Comparison of ENCODE assay signal across 29 cellular contexts in the genomic region with DNA sequence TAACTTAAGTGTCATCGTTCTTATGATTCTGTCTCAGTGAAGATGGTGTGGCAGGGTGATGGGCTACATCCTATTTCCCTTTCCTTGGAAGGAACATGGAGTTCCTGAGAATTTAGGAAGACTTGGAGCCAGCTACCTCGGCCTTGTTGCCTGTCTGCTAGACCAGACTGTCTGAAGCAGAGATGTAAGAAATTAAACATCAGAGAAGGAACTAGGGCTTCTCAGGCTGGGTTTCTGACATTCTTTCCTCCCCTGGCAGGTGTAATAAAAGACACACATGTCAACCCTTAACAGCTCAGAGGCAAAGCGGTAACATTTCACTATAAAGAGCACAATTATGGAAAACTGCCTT. TPM values are rescaled to one million over a fixed set of nuclear protein-coding genes. Genes with fewer than 3 reads are reported as not detected.
DNase-seq lines count a peak whose midpoint lies in the region; ATAC-seq and TF ChIP-seq lines count a peak whose summit lies in the region.
"Had no signal": no experiment of that assay in that cellular context is flagged by ENCODE, and none has a peak within 500 bp of the region (broad histone marks: within the 10 kb centered on the region; RNA-seq: fewer than 3 reads in every experiment).

No MANE protein-coding gene starts in this region.

- peak overlapping the region; percentile 38 for H3K4me3 Mint-ChIP-seq in natural killer cell treated with Interleukin-12 subunit alpha and Interleukin-12 subunit beta and Interleukin-15 and Interleukin-18, amount 100 ng/mL, for 72 hours
- H3K4me3 Mint-ChIP-seq in natural killer cell (no peak overlapping the region), mesothelial cell of epicardium (no peak overlapping the region), H9 (no peak overlapping the region)
- H3K4me3 Mint-ChIP-seq: activated T-cell treated with anti-CD3 and anti-CD28 coated beads, Interleukin-2, amount 50 U/mL, for 24 hours; memory B cell; stimulated activated naive CD8-positive, alpha-beta T cell treated with anti-CD3 and anti-CD28 coated beads, Interleukin-15, amount 100 ng/mL, for 72 hours; T-helper 17 cell had no signal

- no peak overlapping the region for H3K23ac ChIP-seq in H9 (ENCODE audit: insufficient read length, low read depth, low read length)

- no peak overlapping the region for H2BK20ac ChIP-seq in H9 (ENCODE audit: low read depth, low read length, poor library complexity, severe bottlenecking)

- H4K8ac ChIP-seq in H9 (replicated peaks; ENCODE audit: insufficient read length, low read depth, low read length): no peak overlapping the region

- no peak overlapping the region for H2AK5ac ChIP-seq in H9 (ENCODE audit: insufficient read length, low read length)

- H3K4ac ChIP-seq in H9 (ENCODE audit: low read depth, low read length): no peak overlapping the region

- no peaks in the 10 kb centered on the region for H3K23me2 ChIP-seq in H9 (ENCODE audit: insufficient read length, low read depth, low read length, poor library complexity, severe bottlenecking)

- H3K79me1 ChIP-seq in H9 (ENCODE audit: insufficient read depth, low read depth, low read length, poor library complexity, severe bottlenecking): no peaks in the 10 kb centered on the region

- no peaks in the 10 kb centered on the region for H3K9me3 ChIP-seq in ascending aorta
- H3K9me3 ChIP-seq in H9 (ENCODE audit: control insufficient read depth, low read depth, low read length): no peaks in the 10 kb centered on the region
- H3K9me3 ChIP-seq: BLaER1, neutrophil had no signal

- H3K56ac ChIP-seq in H9 (ENCODE audit: insufficient read length, low read depth, low read length): no peak overlapping the region

- H3K4me1 ChIP-seq in ascending aorta (peaks cover 5 to 12% of the 10 kb centered on the region in 2 donors), H9 (ENCODE audit: insufficient read depth, low read length) (no peaks in the 10 kb centered on the region)
- H3K4me1 ChIP-seq: BLaER1, heart right ventricle had no signal

- no peaks in the 10 kb centered on the region for H4K20me1 ChIP-seq in H9 (ENCODE audit: control insufficient read depth, insufficient read depth, insufficient read length)
- H4K20me1 ChIP-seq: BLaER1 had no signal

- H3K27ac Mint-ChIP-seq in natural killer cell treated with Interleukin-12 subunit alpha and Interleukin-12 subunit beta and Interleukin-15 and Interleukin-18, amount 100 ng/mL, for 72 hours: no peak overlapping the region
- H3K27ac Mint-ChIP-seq in natural killer cell: no peak overlapping the region
- H3K27ac Mint-ChIP-seq in mesothelial cell of epicardium: peak overlapping the region; percentile 90
- H3K27ac Mint-ChIP-seq in H9: no peak overlapping the region
- H3K27ac Mint-ChIP-seq: activated T-cell treated with anti-CD3 and anti-CD28 coated beads, Interleukin-2, amount 50 U/mL, for 24 hours; memory B cell; T-helper 17 cell had no signal

- peak overlapping the region in 1 of 2 donors; percentile 50 for H3K4me3 ChIP-seq in ascending aorta
- H3K4me3 ChIP-seq: BLaER1, SK-N-MC, skin epidermis had no signal

- H3K27me3 Mint-ChIP-seq in natural killer cell treated with Interleukin-12 subunit alpha and Interleukin-12 subunit beta and Interleukin-15 and Interleukin-18, amount 100 ng/mL, for 72 hours: peaks cover 8 to 26% of the 10 kb centered on the region in 2 donors
- H3K27me3 Mint-ChIP-seq in natural killer cell (ENCODE audit: low read depth in 2 of 2) (peaks cover 0 to 28% of the 10 kb centered on the region in 2 donors), mesothelial cell of epicardium (ENCODE audit: low read depth) (peaks cover 3% of the 10 kb centered on the region), H9 (ENCODE audit: low read depth) (peaks cover 9% of the 10 kb centered on the region)

- H2BK12ac ChIP-seq in H9 (ENCODE audit: insufficient read length, low read depth, low read length): no peak overlapping the region

- H3K27me3 ChIP-seq in ascending aorta (no peaks in the 10 kb centered on the region), H9 (ENCODE audit: insufficient read depth, low read length) (no peaks in the 10 kb centered on the region)
- H3K27me3 ChIP-seq: BLaER1, brain microvascular endothelial cell, heart right ventricle, neutrophil had no signal

- peak overlapping the region; percentile 66 to 71 for H3K27ac ChIP-seq in ascending aorta
- H3K27ac ChIP-seq in H9 (ENCODE audit: insufficient read length, low read depth, low read length): no peak overlapping the region
- H3K27ac ChIP-seq: BLaER1, brain microvascular endothelial cell, neutrophil, SK-N-MC, skin epidermis had no signal

- H3K14ac ChIP-seq in H9 (ENCODE audit: insufficient read depth, low read length): no peak overlapping the region

- H3K79me2 ChIP-seq in H9 (ENCODE audit: insufficient read depth, low read length): no peaks in the 10 kb centered on the region

- TF ChIP-seq CTCF in natural killer cell (IDR thresholded peaks at IDR 0.05) (no peak), ascending aorta (IDR thresholded peaks at IDR 0.05) (no peak), mesothelial cell of epicardium (IDR thresholded peaks at IDR 0.05; ENCODE audit: unreplicated experiment) (no peak), H9 (conservative IDR thresholded peaks at IDR 0.05) (no peak)

- no peak for DNase-seq in natural killer cell treated with Interleukin-12 subunit alpha and Interleukin-12 subunit beta and Interleukin-15 and Interleukin-18, amount 100 ng/mL, for 72 hours (ENCODE audit: low spot score)
- no peak for DNase-seq in natural killer cell
- DNase-seq in ascending aorta (ENCODE audit: low spot score in 2 of 2): no peak
- no peak for DNase-seq in mesothelial cell of epicardium (ENCODE audit: low spot score in 2 of 2, unreplicated experiment in 2 of 2)
- no peak for DNase-seq in T-helper 9 cell
- no peak for DNase-seq in head of caudate nucleus
- DNase-seq in medulla oblongata (ENCODE audit: extremely low spot score): no peak
- no peak for DNase-seq in H9
- DNase-seq: activated CD4-positive, alpha-beta T cell treated with anti-CD3 and anti-CD28 coated beads for 1 hour; activated CD8-positive, alpha-beta memory T cell treated with anti-CD3 and anti-CD28 coated beads for 24 hours; activated naive CD4-positive, alpha-beta T cell; activated T-cell treated with anti-CD3 and anti-CD28 coated beads, Interleukin-2, amount 50 U/mL, for 24 hours; brain microvascular endothelial cell; DMS53; HCEC 1CT; heart right ventricle; Karpas-422; kidney glomerular epithelial cell; NCI-H1436 treated with DMSO at 0.1 percent for 48 hours; NCI-H446; NCI-H774; stimulated activated naive CD8-positive, alpha-beta T cell treated with anti-CD3 and anti-CD28 coated beads, Interleukin-15, amount 100 ng/mL, for 72 hours; T-helper 17 cell; trophoblast cell had no signal

- H3K9ac ChIP-seq in H9 (ENCODE audit: extremely low read depth, insufficient read length, low read length): no peak overlapping the region
- H3K9ac ChIP-seq: BLaER1 had no signal

- H3K4me2 ChIP-seq in H9 (ENCODE audit: insufficient read depth, insufficient read length, low read length): no peak overlapping the region
- H3K4me2 ChIP-seq: BLaER1 had no signal

- no peaks in the 10 kb centered on the region for H3K36me3 Mint-ChIP-seq in natural killer cell treated with Interleukin-12 subunit alpha and Interleukin-12 subunit beta and Interleukin-15 and Interleukin-18, amount 100 ng/mL, for 72 hours
- H3K36me3 Mint-ChIP-seq in natural killer cell (no peaks in the 10 kb centered on the region), mesothelial cell of epicardium (no peaks in the 10 kb centered on the region), H9 (ENCODE audit: insufficient read depth in 1 of 3, low read depth in 3 of 3) (peaks cover 0 to 6% (median 3%) of the 10 kb centered on the region in 3 experiments; a peak in 4 of 7 replicates)

- H3K36me3 ChIP-seq in ascending aorta: no peaks in the 10 kb centered on the region
- H3K36me3 ChIP-seq: BLaER1, brain microvascular endothelial cell, heart right ventricle, neutrophil had no signal

- ATAC-seq in natural killer cell treated with Interleukin-12 subunit alpha and Interleukin-12 subunit beta and Interleukin-15 and Interleukin-18, amount 100 ng/mL, for 72 hours: no peak
- ATAC-seq in natural killer cell: no peak
- ATAC-seq: stimulated activated naive CD8-positive, alpha-beta T cell treated with anti-CD3 and anti-CD28 coated beads, Interleukin-15, amount 100 ng/mL, for 72 hours; T-helper 17 cell had no signal

- no peak overlapping the region for H2BK120ac ChIP-seq in H9 (ENCODE audit: low read depth, low read length, poor library complexity, severe bottlenecking)

- peaks cover 4% of the 10 kb centered on the region for H3K9me3 Mint-ChIP-seq in natural killer cell treated with Interleukin-12 subunit alpha and Interleukin-12 subunit beta and Interleukin-15 and Interleukin-18, amount 100 ng/mL, for 72 hours
- H3K9me3 Mint-ChIP-seq in natural killer cell: no peaks in the 10 kb centered on the region
- H3K9me3 Mint-ChIP-seq in mesothelial cell of epicardium: peaks cover 15% of the 10 kb centered on the region
- peaks cover 7 to 9% of the 10 kb centered on the region in 2 experiments; a peak in 4 of 5 replicates for H3K9me3 Mint-ChIP-seq in H9

- H2BK5ac ChIP-seq in H9 (ENCODE audit: insufficient read length, low read length): no peak overlapping the region

- no peak overlapping the region for H2BK15ac ChIP-seq in H9 (ENCODE audit: low read depth, low read length)

- WGBS in H9 (ENCODE audit: extremely low coverage, insufficient read length, low lambda C conversion rate): no CpG with 5 or more reads among the region's 3 CpGs

- H3T11ph ChIP-seq in H9 (ENCODE audit: low read length): no peak overlapping the region

- H3K4me1 Mint-ChIP-seq in natural killer cell treated with Interleukin-12 subunit alpha and Interleukin-12 subunit beta and Interleukin-15 and Interleukin-18, amount 100 ng/mL, for 72 hours (ENCODE audit: low read depth in 2 of 2): peaks cover 0 to 10% of the 10 kb centered on the region in 2 donors
- no peaks in the 10 kb centered on the region for H3K4me1 Mint-ChIP-seq in natural killer cell
- H3K4me1 Mint-ChIP-seq in mesothelial cell of epicardium: peaks cover 23% of the 10 kb centered on the region
- H3K4me1 Mint-ChIP-seq in H9: peaks cover 4 to 12% of the 10 kb centered on the region in 2 experiments; a peak in 2 of 4 replicates
- H3K4me1 Mint-ChIP-seq: memory B cell had no signal

- no peak overlapping the region for H3K18ac ChIP-seq in H9 (ENCODE audit: insufficient read length, low read depth, low read length)

- intact Hi-C loops in natural killer cell (cut with micrococcal nuclease) (no loop called here), ascending aorta (cut with DNase I) (no loop called here), head of caudate nucleus (cut with DNase I) (no loop called here)

- H4K91ac ChIP-seq in H9 (ENCODE audit: insufficient read length, low read depth, low read length): no peak overlapping the region

- H4K5ac ChIP-seq in H9 (ENCODE audit: insufficient read length, low read depth, low read length): no peak overlapping the region

- H2AFZ ChIP-seq in H9 (ENCODE audit: low read length): no peak overlapping the region

RNA-seq across cellular contexts. Expression of gene MIS18A, which starts 37.4 kb away (rescaled TPM):
- total RNA-seq in natural killer cell treated with Interleukin-12 subunit alpha and Interleukin-12 subunit beta and Interleukin-15 and Interleukin-18, amount 100 ng/mL, for 72 hours: 10 to 100 TPM; 13.4 to 25.2 TPM
- total RNA-seq in natural killer cell: 1 to 10 TPM; 4.2 to 7.9 (median 5.2) TPM
- total RNA-seq in ascending aorta: 0.64 TPM
- total RNA-seq in mesothelial cell of epicardium: 18.9 to 19.8 TPM (median 19.0 TPM) in 3 replicates
- total RNA-seq in H9 (2021): 56.3 and 56.5 TPM in 2 replicates

RNA-seq across cellular contexts. Expression of gene MRAP, which starts 57.2 kb away (rescaled TPM):
- not detected for total RNA-seq in natural killer cell treated with Interleukin-12 subunit alpha and Interleukin-12 subunit beta and Interleukin-15 and Interleukin-18, amount 100 ng/mL, for 72 hours
- not detected for total RNA-seq in natural killer cell
- not detected for total RNA-seq in ascending aorta
- not detected in 3 replicates for total RNA-seq in mesothelial cell of epicardium
- not detected in 2 replicates for total RNA-seq in H9 (2021)
- total RNA-seq: T-helper 17 cell had no signal
